14 cellular contexts compared by ENCODE assay signal in genomic region chr13:78816592-78816991, GRCh38.
DNase-seq lines count a peak whose midpoint lies in the region; ATAC-seq and TF ChIP-seq lines count a peak whose summit lies in the region.
"Had no signal": no experiment of that assay in that cellular context is flagged by ENCODE, and none has a peak within 500 bp of the region (broad histone marks: within the 10 kb centered on the region; RNA-seq: fewer than 3 reads in every experiment).

No MANE protein-coding gene starts in this region.

- no peaks in the 10 kb centered on the region for H3K9me3 ChIP-seq in neuronal stem cell (replicated peaks in 1 of 2; ENCODE audit: control insufficient read depth in 2 of 2, insufficient read depth in 1 of 2, low read depth in 1 of 2, low read length in 2 of 2)
- H3K9me3 ChIP-seq: BLaER1, Caco-2 had no signal

- H3K9me3 Mint-ChIP-seq in chondrocyte (ENCODE audit: low read depth) (no peaks in the 10 kb centered on the region), nephron progenitor cell (no peaks in the 10 kb centered on the region)
- H3K9me3 Mint-ChIP-seq in natural killer cell treated with Interleukin-12 subunit alpha and Interleukin-12 subunit beta and Interleukin-15 and Interleukin-18, amount 100 ng/mL, for 72 hours, result no peaks in the 10 kb centered on the region
- H3K9me3 Mint-ChIP-seq: CD8-positive, alpha-beta memory T cell had no signal

- H4K8ac ChIP-seq in neuronal stem cell (ENCODE audit: low read depth, low read length), result no peak overlapping the region

- no peak overlapping the region for H4K91ac ChIP-seq in neuronal stem cell (ENCODE audit: low read depth, low read length, poor library complexity)

- H3K79me1 ChIP-seq in neuronal stem cell (ENCODE audit: low read depth, low read length), result no peaks in the 10 kb centered on the region

- no peak overlapping the region for H2AFZ ChIP-seq in neuronal stem cell (ENCODE audit: low read length)

- DNase-seq in NCI-H82 (lab: John Stamatoyannopoulos, UW) (peak; percentile 23), NCI-H82 treated with DMSO at 0.1 percent for 48 hours (lab: John Stamatoyannopoulos, UW; ENCODE audit: unreplicated experiment) (no peak), SK-N-DZ (ENCODE audit: low spot score) (peak; percentile 58), chondrocyte (ENCODE audit: low spot score) (peak; percentile 72), neuronal stem cell (ENCODE audit: low spot score) (no peak), nephron progenitor cell (no peak)
- DNase-seq in natural killer cell treated with Interleukin-12 subunit alpha and Interleukin-12 subunit beta and Interleukin-15 and Interleukin-18, amount 100 ng/mL, for 72 hours (ENCODE audit: low spot score), result no peak
- DNase-seq: Caco-2; CD8-positive, alpha-beta memory T cell; DND-41; GDM1 had no signal

- no peak for TF ChIP-seq CTCF in chondrocyte (IDR thresholded peaks at IDR 0.05)
- TF ChIP-seq CTCF in nephron progenitor cell (IDR thresholded peaks at IDR 0.05), result no peak

- H2BK120ac ChIP-seq in neuronal stem cell (ENCODE audit: low read depth, low read length), result no peak overlapping the region

- no peak overlapping the region for H3K23ac ChIP-seq in neuronal stem cell (ENCODE audit: low read depth, low read length, poor library complexity)

- H3K27ac ChIP-seq in neuronal stem cell (replicated peaks; ENCODE audit: low read length), result no peak overlapping the region
- H3K27ac ChIP-seq: 22Rv1, BLaER1 had no signal

- H3K9ac ChIP-seq in neuronal stem cell (ENCODE audit: low read depth, low read length, poor library complexity), result peak overlapping the region; percentile 34
- H3K9ac ChIP-seq: BLaER1 had no signal

- H3K36me3 Mint-ChIP-seq in chondrocyte (ENCODE audit: low read depth) (no peaks in the 10 kb centered on the region), nephron progenitor cell (ENCODE audit: low read depth) (no peaks in the 10 kb centered on the region)
- no peaks in the 10 kb centered on the region for H3K36me3 Mint-ChIP-seq in natural killer cell treated with Interleukin-12 subunit alpha and Interleukin-12 subunit beta and Interleukin-15 and Interleukin-18, amount 100 ng/mL, for 72 hours
- H3K36me3 Mint-ChIP-seq: CD8-positive, alpha-beta memory T cell had no signal

- no peaks in the 10 kb centered on the region for H3K36me3 ChIP-seq in neuronal stem cell (replicated peaks in 1 of 2; ENCODE audit: control insufficient read depth in 2 of 2, insufficient read depth in 2 of 2, low read length in 2 of 2)
- H3K36me3 ChIP-seq: BLaER1 had no signal

- H3K4ac ChIP-seq in neuronal stem cell (ENCODE audit: low read length), result no peak overlapping the region

- H3K4me3 Mint-ChIP-seq in chondrocyte (ENCODE audit: unreplicated experiment) (no peak overlapping the region), nephron progenitor cell (no peak overlapping the region)
- H3K4me3 Mint-ChIP-seq in natural killer cell treated with Interleukin-12 subunit alpha and Interleukin-12 subunit beta and Interleukin-15 and Interleukin-18, amount 100 ng/mL, for 72 hours, result no peak overlapping the region
- H3K4me3 Mint-ChIP-seq: CD8-positive, alpha-beta memory T cell had no signal

- H2AK5ac ChIP-seq in neuronal stem cell (ENCODE audit: low read depth, low read length), result no peak overlapping the region

- H3K4me1 Mint-ChIP-seq in chondrocyte (ENCODE audit: low read depth), result no peaks in the 10 kb centered on the region
- peaks cover 17% of the 10 kb centered on the region for H3K4me1 Mint-ChIP-seq in nephron progenitor cell
- H3K4me1 Mint-ChIP-seq in natural killer cell treated with Interleukin-12 subunit alpha and Interleukin-12 subunit beta and Interleukin-15 and Interleukin-18, amount 100 ng/mL, for 72 hours (ENCODE audit: low read depth in 2 of 2), result no peaks in the 10 kb centered on the region
- H3K4me1 Mint-ChIP-seq: CD8-positive, alpha-beta memory T cell had no signal

- no CpG with 5 or more reads among the region's 15 CpGs for WGBS in neuronal stem cell (ENCODE audit: extremely low coverage in 2 of 2, insufficient read length in 2 of 2, insufficient replicate concordance in 1 of 2), 2 donors

- H2BK5ac ChIP-seq in neuronal stem cell (ENCODE audit: low read length), result no peak overlapping the region

- H3K27me3 ChIP-seq in neuronal stem cell (ENCODE audit: control insufficient read depth in 3 of 3, insufficient read depth in 3 of 3, low read depth in 1 of 3, low read length in 3 of 3), result peaks cover 0 to 3% (median 0%) of the 10 kb centered on the region in 3 experiments
- H3K27me3 ChIP-seq: BLaER1 had no signal

- H3K14ac ChIP-seq in neuronal stem cell (ENCODE audit: low read length), result peak overlapping the region; percentile 47

- peaks cover 0 to 2% of the 10 kb centered on the region in 2 donors for H3K4me1 ChIP-seq in neuronal stem cell (ENCODE audit: control insufficient read depth in 2 of 2, insufficient read depth in 1 of 2, low read depth in 1 of 2, low read length in 2 of 2)
- H3K4me1 ChIP-seq: BLaER1, Caco-2 had no signal

- peaks cover 5% of the 10 kb centered on the region for H3K27me3 Mint-ChIP-seq in chondrocyte (ENCODE audit: low read depth)
- peaks cover 4% of the 10 kb centered on the region for H3K27me3 Mint-ChIP-seq in nephron progenitor cell (ENCODE audit: low read depth, poor library complexity)
- no peaks in the 10 kb centered on the region for H3K27me3 Mint-ChIP-seq in natural killer cell treated with Interleukin-12 subunit alpha and Interleukin-12 subunit beta and Interleukin-15 and Interleukin-18, amount 100 ng/mL, for 72 hours

- H3K27ac Mint-ChIP-seq in chondrocyte (ENCODE audit: unreplicated experiment) (no peak overlapping the region), nephron progenitor cell (no peak overlapping the region)
- no peak overlapping the region for H3K27ac Mint-ChIP-seq in natural killer cell treated with Interleukin-12 subunit alpha and Interleukin-12 subunit beta and Interleukin-15 and Interleukin-18, amount 100 ng/mL, for 72 hours
- H3K27ac Mint-ChIP-seq: CD8-positive, alpha-beta memory T cell had no signal

- H3K18ac ChIP-seq in neuronal stem cell (ENCODE audit: low read length), result peak overlapping the region; percentile 27

- H2BK12ac ChIP-seq in neuronal stem cell (ENCODE audit: low read length), result peak overlapping the region; percentile 46

- H2BK15ac ChIP-seq in neuronal stem cell (ENCODE audit: low read length), result no peak overlapping the region

- no peak overlapping the region for H3K4me2 ChIP-seq in neuronal stem cell (ENCODE audit: insufficient read depth, low read length, poor library complexity, severe bottlenecking)
- H3K4me2 ChIP-seq: BLaER1 had no signal

- H3K4me3 ChIP-seq in neuronal stem cell (ENCODE audit: low read length in 2 of 2), result no peak overlapping the region
- H3K4me3 ChIP-seq: BLaER1 had no signal

- ATAC-seq in natural killer cell treated with Interleukin-12 subunit alpha and Interleukin-12 subunit beta and Interleukin-15 and Interleukin-18, amount 100 ng/mL, for 72 hours, result no peak
- ATAC-seq in GM21619 (IDR thresholded peaks at IDR 0.05; ENCODE audit: unreplicated experiment), result no peak

Comparison
In these comparisons a context has a peak if more than half of its experiments do, and no peak if none do; other contexts are left out.
1. DNase-seq: peak in NCI-H82 (single experiment), SK-N-DZ (single experiment) and chondrocyte (single experiment); none in NCI-H82 treated with DMSO at 0.1 percent for 48 hours (single experiment), neuronal stem cell (single experiment), nephron progenitor cell (single experiment) and natural killer cell treated with Interleukin-12 subunit alpha and Interleukin-12 subunit beta and Interleukin-15 and Interleukin-18, amount 100 ng/mL, for 72 hours (single experiment).